18 cellular contexts compared by ENCODE assay signal in the genomic region with DNA sequence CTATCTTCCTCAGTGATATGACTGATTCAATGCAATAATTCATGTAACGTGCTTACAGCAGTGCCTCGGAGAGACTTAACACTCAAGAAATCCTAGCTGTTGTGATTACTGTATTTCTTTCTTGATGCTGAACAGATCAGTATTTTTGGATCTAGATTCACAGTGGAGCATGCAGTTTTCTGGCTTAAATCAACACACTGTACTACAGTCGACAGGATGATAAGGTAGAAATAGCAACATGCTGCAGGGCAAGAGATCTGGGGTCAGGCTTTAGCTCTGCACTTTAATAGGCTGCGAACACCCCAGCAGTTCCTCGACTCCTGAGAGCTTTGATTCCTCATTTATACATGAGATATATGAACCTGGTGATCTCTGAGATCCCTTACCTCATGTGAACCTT.
"Had no signal": no experiment of that assay in that cellular context is flagged by ENCODE, and none has a peak within 500 bp of the region (broad histone marks: within the 10 kb centered on the region; RNA-seq: fewer than 3 reads in every experiment).

No MANE protein-coding gene starts in this region.

- DNase-seq: activated B cell treated with CpG ODN at 0.5 μM for 24 hours; activated CD4-positive, alpha-beta T cell treated with anti-CD3 and anti-CD28 coated beads for 4 hours; activated CD8-positive, alpha-beta T cell treated with anti-CD3 and anti-CD28 coated beads for 36 hours; activated naive CD4-positive, alpha-beta T cell treated with Interleukin-2 at 50 U/mL for 16 hours; activated naive CD8-positive, alpha-beta T cell treated with anti-CD3 and anti-CD28 coated beads, Interleukin-2, amount 10 ng/mL, durations not matched to agents 7 days and 5 days; activated T-cell treated with anti-CD3 and anti-CD28 coated beads, Interleukin-2, amount 50 U/mL, for 24 hours; amygdala; colonic mucosa; endodermal cell; head of caudate nucleus; nephron progenitor cell; nucleus accumbens; retina; small intestine; stimulated activated CD4-positive, alpha-beta T cell treated with anti-CD3 and anti-CD28 coated beads, Interleukin-4, amount 100 ng/mL, for 1 hour; thyroid gland had no signal

- H3K4me1 ChIP-seq: colonic mucosa, thyroid gland had no signal

- ATAC-seq: activated CD8-positive, alpha-beta T cell treated with anti-CD3 and anti-CD28 coated beads for 36 hours had no signal

- H3K36me3 ChIP-seq: colonic mucosa, thyroid gland had no signal

- H3K4me3 ChIP-seq: colonic mucosa, lung, thyroid gland had no signal

- H3K27me3 ChIP-seq: colonic mucosa, thyroid gland had no signal

- H3K9me3 ChIP-seq: colonic mucosa, thyroid gland had no signal

- H3K27ac ChIP-seq: colonic mucosa, epithelial cell of prostate, thyroid gland had no signal
